In genomic region chr3:186476044-186476468, GRCh38 we compare ENCODE assay signal across 15 cellular contexts.
DNase-seq lines count a peak whose midpoint lies in the region; ATAC-seq, FAIRE-seq and TF ChIP-seq lines count a peak whose summit lies in the region.
"Had no signal": no experiment of that assay in that cellular context is flagged by ENCODE, and none has a peak within 500 bp of the region (broad histone marks: within the 10 kb centered on the region; RNA-seq: fewer than 3 reads in every experiment).

No MANE protein-coding gene starts in this region.

- H3K23ac ChIP-seq in H1 (ENCODE audit: insufficient read length) = no peak overlapping the region

- peaks cover 14% of the 10 kb centered on the region for H3K27me3 Mint-ChIP-seq in mesothelial cell of epicardium (ENCODE audit: low read depth)
- peaks cover 72% of the 10 kb centered on the region for H3K27me3 Mint-ChIP-seq in Calu3 (ENCODE audit: unreplicated experiment)

- H3K9me3 Mint-ChIP-seq in mesothelial cell of epicardium (no peaks in the 10 kb centered on the region), Calu3 (ENCODE audit: low read depth, unreplicated experiment) (no peaks in the 10 kb centered on the region)
- H3K9me3 Mint-ChIP-seq: activated T-helper 2 cell treated with anti-CD3 and anti-CD28 coated beads, Interferon-gamma antibody, Interleukin-2, Interleukin-4, amounts not matched to agents 10 μg/mL and 5 μg/mL and 100 μg/mL, durations not matched to agents 14 hours and 24 hours and 36 hours; stimulated activated naive CD8-positive, alpha-beta T cell treated with anti-CD3 and anti-CD28 coated beads, Interleukin-15, Interleukin-2, amounts not matched to agents 100 ng/mL and 50 ng/mL, for 24 hours had no signal

- TF ChIP-seq POLR2A in H1 (IDR thresholded peaks at IDR 0.05; ENCODE audit: control extremely low read depth in 1 of 2, low read depth in 2 of 2, low read length in 2 of 2) = no peak

- H3K4me1 Mint-ChIP-seq in mesothelial cell of epicardium (peaks cover 5% of the 10 kb centered on the region), Calu3 (ENCODE audit: low read depth, unreplicated experiment) (no peaks in the 10 kb centered on the region)

- peak overlapping the region; percentile 54 for H3K9ac ChIP-seq in HUES6 (ENCODE audit: low read length)
- no peak overlapping the region for H3K9ac ChIP-seq in H1 (replicated peaks in 1 of 4; ENCODE audit: extremely low read depth in 1 of 4, low read depth in 3 of 4, low read length in 3 of 4)
- H3K9ac ChIP-seq: BLaER1 treated with 17β-estradiol and CSF1 and Interleukin-3, amounts not matched to agents 10 nM and 100 nM had no signal

- no peak overlapping the region for H3K56ac ChIP-seq in H1 (replicated peaks; ENCODE audit: insufficient read length, low read depth, low read length)

- H3K4me3 ChIP-seq in HUES6 (ENCODE audit: low read depth, low read length) (no peak overlapping the region), H1 (ENCODE audit: extremely low read depth in 1 of 4, insufficient read depth in 2 of 4, low read depth in 3 of 4, low read length in 4 of 4) (no peak overlapping the region)
- H3K4me3 ChIP-seq: BLaER1 treated with 17β-estradiol and CSF1 and Interleukin-3, amounts not matched to agents 10 nM and 100 nM had no signal

- H4K91ac ChIP-seq in H1 (replicated peaks; ENCODE audit: insufficient read length, low read length) = peak overlapping the region; percentile 77

- TF ChIP-seq RAD21 in H1 (IDR thresholded peaks at IDR 0.05 in 1 of 2, conservative IDR thresholded peaks at IDR 0.05 in 1 of 2; ENCODE audit: low read depth in 2 of 2, low read length in 2 of 2) = no peak

- H3K27ac Mint-ChIP-seq in mesothelial cell of epicardium (no peak overlapping the region), Calu3 (ENCODE audit: unreplicated experiment) (no peak overlapping the region)
- H3K27ac Mint-ChIP-seq: activated T-helper 2 cell treated with anti-CD3 and anti-CD28 coated beads, Interferon-gamma antibody, Interleukin-2, Interleukin-4, amounts not matched to agents 10 μg/mL and 5 μg/mL and 100 μg/mL, durations not matched to agents 14 hours and 24 hours and 36 hours; stimulated activated naive CD8-positive, alpha-beta T cell treated with anti-CD3 and anti-CD28 coated beads, Interleukin-15, Interleukin-2, amounts not matched to agents 100 ng/mL and 50 ng/mL, for 24 hours had no signal

- no peak overlapping the region for H3K27ac ChIP-seq in HUES6 (ENCODE audit: low read depth, low read length)
- no peak overlapping the region for H3K27ac ChIP-seq in H1 (ENCODE audit: low read depth, low read length)
- H3K27ac ChIP-seq: BLaER1 treated with 17β-estradiol and CSF1 and Interleukin-3, amounts not matched to agents 10 nM and 100 nM had no signal

- no peaks in the 10 kb centered on the region for H3K23me2 ChIP-seq in H1 (ENCODE audit: low read depth, low read length)

- in situ Hi-C loops in G401 (cut with HindIII; ENCODE audit: low sequenced_read_pairs) = no loop called here

- H3K18ac ChIP-seq in H1 (ENCODE audit: extremely low read depth, low read length) = no peak overlapping the region

- no peak overlapping the region for H3K4me2 ChIP-seq in H1 (ENCODE audit: insufficient read depth in 1 of 2, low read depth in 2 of 2, low read length in 2 of 2)

- H3K36me3 Mint-ChIP-seq in mesothelial cell of epicardium (no peaks in the 10 kb centered on the region), Calu3 (ENCODE audit: insufficient read depth, unreplicated experiment) (no peaks in the 10 kb centered on the region)

- no peaks in the 10 kb centered on the region for H3K79me1 ChIP-seq in H1 (ENCODE audit: low read depth, low read length)

- no peak for TF ChIP-seq EP300 in H1 (IDR thresholded peaks at IDR 0.05; ENCODE audit: borderline replicate concordance in 1 of 2, low read depth in 2 of 2, low read length in 2 of 2)

- no TSS peak for BruUV-seq in Calu3 (replicated peaks; lab: Mats Ljungman, UMichigan)

- CTCF ChIA-PET in H1 (lab: Charles Lee; ENCODE audit: partially characterized antibody) (interaction anchor here (1.7 kb wide), 1 partner anchor 11 kb away, joined by 5 read pairs; no protein-coding TSS in a partner anchor), Calu3 (lab: Charles Lee) (no interaction called here)

- peak overlapping the region; percentile 62; the same call in 1 of the 2 replicates for H2BK5ac ChIP-seq in H1 (ENCODE audit: low read depth, low read length)

- intact Hi-C loops in Calu3 (cut with micrococcal nuclease; ENCODE audit: unreplicated experiment) = loop anchor here (10.0 kb wide), 1 partner anchor 61 kb away; no protein-coding TSS in a partner anchor

- H3K9me3 ChIP-seq in HUES6 (ENCODE audit: control insufficient read depth, insufficient read depth, low read depth, low read length) (no peaks in the 10 kb centered on the region), H1 (ENCODE audit: insufficient read depth in 2 of 2, low read depth in 1 of 2, low read length in 1 of 2) (no peaks in the 10 kb centered on the region)
- H3K9me3 ChIP-seq: BLaER1 treated with 17β-estradiol and CSF1 and Interleukin-3, amounts not matched to agents 10 nM and 100 nM had no signal

- H3K27me3 ChIP-seq in HUES6 (ENCODE audit: control insufficient read depth, insufficient read depth, low read length) (no peaks in the 10 kb centered on the region), H1 (replicated peaks in 1 of 4; ENCODE audit: control insufficient read depth in 3 of 4, extremely low read depth in 1 of 4, insufficient read depth in 3 of 4, low read length in 3 of 4) (no peaks in the 10 kb centered on the region)
- H3K27me3 ChIP-seq: BLaER1 treated with 17β-estradiol and CSF1 and Interleukin-3, amounts not matched to agents 10 nM and 100 nM had no signal

- no peak overlapping the region for H2BK20ac ChIP-seq in H1 (ENCODE audit: low read length)

- 96% methylated on average over 3 of the region's 3 CpGs; no CpG with 5 or more reads in 1 of the 2 experiments for WGBS in H1 (ENCODE audit: extremely low coverage in 1 of 2, insufficient coverage in 1 of 2, insufficient read length in 1 of 2, insufficient replicate concordance in 2 of 2, low coverage in 1 of 2, low lambda C conversion rate in 2 of 2, missing lambda C conversion rate in 1 of 2), 2 experiments

- 0 out of 2 replicates have a peak overlapping the region, but pooled peaks have one; percentile 76 for H2AFZ ChIP-seq in H1 (ENCODE audit: low read length)

- POLR2A ChIA-PET in H1 (lab: Charles Lee; ENCODE audit: partially characterized antibody) = no interaction called here

- H2BK120ac ChIP-seq in H1 (replicated peaks; ENCODE audit: low read depth, low read length) = no peak overlapping the region

- H2AK5ac ChIP-seq in H1 (ENCODE audit: low read depth, low read length) = no peak overlapping the region

- H4K20me1 ChIP-seq in H1 (replicated peaks in 1 of 2; ENCODE audit: control insufficient read depth in 1 of 2, insufficient read depth in 2 of 2, low read length in 2 of 2) = no peaks in the 10 kb centered on the region
- H4K20me1 ChIP-seq: BLaER1 treated with 17β-estradiol and CSF1 and Interleukin-3, amounts not matched to agents 10 nM and 100 nM had no signal

- peak overlapping the region; percentile 35 for H3K4ac ChIP-seq in H1 (replicated peaks; ENCODE audit: insufficient read length, low read depth, low read length)

- no peak overlapping the region for H3K14ac ChIP-seq in H1 (ENCODE audit: insufficient read length)

- TF ChIP-seq CTCF in H1 (IDR thresholded peaks at IDR 0.05; ENCODE audit: control extremely low read depth in 1 of 3, insufficient read depth in 1 of 3, low read depth in 1 of 3, low read length in 3 of 3) (no peak), GM10266 (IDR thresholded peaks at IDR 0.05; ENCODE audit: control insufficient read depth, insufficient read depth, low read depth, missing control alignments) (no peak), mesothelial cell of epicardium (IDR thresholded peaks at IDR 0.05; ENCODE audit: unreplicated experiment) (no peak), Calu3 (IDR thresholded peaks at IDR 0.05; ENCODE audit: unreplicated experiment) (no peak)

- peak overlapping the region; percentile 50; the same call in 1 of the 2 replicates for H2BK12ac ChIP-seq in H1 (ENCODE audit: low read depth, low read length)

- H3K4me3 Mint-ChIP-seq in mesothelial cell of epicardium = no peak overlapping the region
- no peak overlapping the region for H3K4me3 Mint-ChIP-seq in Calu3 (ENCODE audit: low read depth, unreplicated experiment)
- H3K4me3 Mint-ChIP-seq: stimulated activated naive CD8-positive, alpha-beta T cell treated with anti-CD3 and anti-CD28 coated beads, Interleukin-15, Interleukin-2, amounts not matched to agents 100 ng/mL and 50 ng/mL, for 24 hours had no signal

- FAIRE-seq in H1 (lab: Jason Lieb, UNC) = no peak

- H4K5ac ChIP-seq in H1 (ENCODE audit: insufficient read length, low read depth, low read length) = peak overlapping the region; percentile 25

- DNase-seq in G401 (ENCODE audit: low spot score) = peak; percentile 96
- DNase-seq in H1 (ENCODE audit: low read depth in 1 of 2, low spot score in 2 of 2) = peak in 1 of 2 experiments; percentile 24
- DNase-seq in midbrain (lab: John Stamatoyannopoulos, UW) = peak; percentile 86
- DNase-seq in GM10266 (ENCODE audit: extremely low spot score) = no peak
- DNase-seq in mesothelial cell of epicardium (ENCODE audit: low spot score in 2 of 2, unreplicated experiment in 2 of 2) = no peak
- no peak for DNase-seq in Calu3
- DNase-seq: activated CD4-positive, CD25-positive, alpha-beta regulatory T cell treated with anti-CD3 and anti-CD28 coated beads, Interleukin-2, amount 50 U/mL, for 72 hours; left cardiac atrium; NCI-H1105 treated with DMSO at 0.1 percent for 48 hours; stimulated activated CD4-positive, alpha-beta T cell treated with anti-CD3 and anti-CD28 coated beads, Interleukin-4, amount 100 ng/mL, for 24 hours had no signal

- no peaks in the 10 kb centered on the region for H3K36me3 ChIP-seq in HUES6 (ENCODE audit: control insufficient read depth, insufficient read depth, low read length)
- H3K36me3 ChIP-seq in H1 (ENCODE audit: control insufficient read depth in 2 of 4, insufficient read depth in 4 of 4, low read length in 3 of 4) = no peaks in the 10 kb centered on the region
- H3K36me3 ChIP-seq: BLaER1 treated with 17β-estradiol and CSF1 and Interleukin-3, amounts not matched to agents 10 nM and 100 nM had no signal

- no peak overlapping the region; the same call in 1 of the 2 replicates for H4K8ac ChIP-seq in H1 (ENCODE audit: extremely low read depth, insufficient read depth, low read length)

- H3K4me1 ChIP-seq in HUES6 (ENCODE audit: control insufficient read depth, insufficient read depth, low read length) (peaks cover 9% of the 10 kb centered on the region; the same call in 1 of the 2 replicates), H1 (replicated peaks in 1 of 4; ENCODE audit: control insufficient read depth in 3 of 4, insufficient read depth in 4 of 4, low read length in 3 of 4) (no peaks in the 10 kb centered on the region)

- H3K79me2 ChIP-seq in H1 (ENCODE audit: control insufficient read depth in 1 of 2, insufficient read depth in 2 of 2, low read length in 2 of 2) = no peaks in the 10 kb centered on the region

- no peak overlapping the region; the same call in 1 of the 2 replicates for H2BK15ac ChIP-seq in H1 (ENCODE audit: low read length)

- ATAC-seq in GM21447 (IDR thresholded peaks at IDR 0.05; ENCODE audit: unreplicated experiment) = no peak

TF ChIP-seq in H1, 55 proteins besides CTCF, POLR2A, EP300 and RAD21 (continues in another document):
- TF ChIP-seq SUZ12 (IDR thresholded peaks at IDR 0.05; ENCODE audit: low read length) = no peak

Comparison
In these comparisons a context has a peak if more than half of its experiments do, and no peak if none do; other contexts are left out.
1. DNase-seq: peak in G401 (single experiment) and midbrain (single experiment); none in GM10266 (single experiment), mesothelial cell of epicardium (0 of 2) and Calu3 (single experiment).